Comparison of ENCODE assay signal across 8 cellular contexts in genomic region chr3:139353920-139354556, GRCh38. TPM values are rescaled to one million over a fixed set of nuclear protein-coding genes. Genes with fewer than 3 reads are reported as not detected.
DNase-seq lines count a peak whose midpoint lies in the region; ATAC-seq, FAIRE-seq and TF ChIP-seq lines count a peak whose summit lies in the region.

No MANE protein-coding gene starts in this region.

- no peak overlapping the region for H3K4me3 ChIP-seq in IMR-90 (ENCODE audit: insufficient read depth, low read depth, low read length)

- H4K20me1 ChIP-seq in IMR-90 (ENCODE audit: insufficient read depth, low read length): no peaks in the 10 kb centered on the region

- H4K91ac ChIP-seq in IMR-90 (ENCODE audit: insufficient read depth, low read depth, low read length): no peak overlapping the region

- dilution Hi-C loops in IMR-90 (cut with HindIII; ENCODE audit: low sequenced_read_pairs, unreplicated experiment): no loop called here

- no peak overlapping the region for H2BK15ac ChIP-seq in IMR-90 (ENCODE audit: low read depth, low read length)

- TF ChIP-seq CTCF in IMR-90 (conservative IDR thresholded peaks at IDR 0.05; ENCODE audit: low read depth, low read length) (peak; percentile 84), foreskin keratinocyte (conservative IDR thresholded peaks at IDR 0.05) (peak; percentile 77)

- in situ Hi-C loops in IMR-90 (cut with MboI; ENCODE audit: low sequenced_read_pairs): no loop called here

- POLR2A ChIA-PET in IMR-90 (lab: Charles Lee; ENCODE audit: unreplicated experiment): interaction anchor here (0.5 kb wide), 1 partner anchor 10 kb away, joined by 3 read pairs; no protein-coding TSS in a partner anchor

- no peak overlapping the region for H2AFZ ChIP-seq in IMR-90 (replicated peaks; ENCODE audit: low read length, poor library complexity)

- H2BK20ac ChIP-seq in IMR-90 (ENCODE audit: low read depth, low read length): no peak overlapping the region

- CTCF ChIA-PET in IMR-90 (lab: Yijun Ruan, JAX): interaction anchor here (0.9 to 1.5 kb wide), 7 partner anchors 8 to 401 kb away, joined by 3 to 6 read pairs (median 6); no protein-coding TSS in a partner anchor

- no peak overlapping the region for H3K56ac ChIP-seq in IMR-90 (ENCODE audit: extremely low read depth, insufficient read depth, low read length)

- peaks cover 0 to 10% of the 10 kb centered on the region in 2 experiments; a peak in 1 of 4 replicates for H3K79me1 ChIP-seq in IMR-90 (ENCODE audit: low read depth in 1 of 2, low read length in 2 of 2)

- no peak overlapping the region for H2BK120ac ChIP-seq in IMR-90 (ENCODE audit: low read depth, low read length)

- peak; percentile 96 for FAIRE-seq in G401.6 (lab: Jason Lieb, UNC)

- H2BK5ac ChIP-seq in IMR-90 (ENCODE audit: low read depth, low read length, poor library complexity, severe bottlenecking): no peak overlapping the region

- H3K18ac ChIP-seq in IMR-90 (ENCODE audit: low read depth, low read length): no peak overlapping the region

- H3K9ac ChIP-seq in IMR-90 (ENCODE audit: low read depth, low read length): no peak overlapping the region

- TF ChIP-seq POLR2A in IMR-90 (IDR thresholded peaks at IDR 0.05; ENCODE audit: low read depth, low read length): no peak

- TF ChIP-seq RAD21 in IMR-90 (IDR thresholded peaks at IDR 0.05; ENCODE audit: low read length): peak; percentile 37

- peak; percentile 71 for DNase-seq in IMR-90
- DNase-seq in foreskin keratinocyte: peak; percentile 22 to 57
- DNase-seq in sciatic nerve (ENCODE audit: low spot score): no peak
- no peak for DNase-seq in stimulated activated CD4-positive, alpha-beta T cell treated with anti-CD3 and anti-CD28 coated beads, Interleukin-12 subunit alpha, Interleukin-12 subunit beta, amount 100 ng/mL, for 4 hours

- H3K27ac ChIP-seq in IMR-90 (ENCODE audit: insufficient read depth, low read length) (no peak overlapping the region), foreskin keratinocyte (no peak overlapping the region)

- no peak overlapping the region for H4K8ac ChIP-seq in IMR-90 (ENCODE audit: low read depth in 2 of 2, low read length in 2 of 2)

- no TSS peak for BruUV-seq in IMR-90 (replicated peaks; lab: Mats Ljungman, UMichigan)

- ATAC-seq in IMR-90 (ENCODE audit: low read depth) (peak; percentile 91), SK-N-SH treated with all-trans-retinoic acid at 6 μM for 48 hours (peak; percentile 99), foreskin keratinocyte (peak; percentile 98), sciatic nerve (peak; percentile 48), HG03565 (IDR thresholded peaks at IDR 0.05; ENCODE audit: unreplicated experiment) (no peak), GM21619 (IDR thresholded peaks at IDR 0.05; ENCODE audit: unreplicated experiment) (no peak)

- no peak overlapping the region for H3K4ac ChIP-seq in IMR-90 (ENCODE audit: low read depth, low read length)

- H2AK5ac ChIP-seq in IMR-90 (ENCODE audit: low read depth, low read length): no peak overlapping the region

- no peaks in the 10 kb centered on the region for H3K9me3 ChIP-seq in IMR-90 (ENCODE audit: control insufficient read depth, insufficient read depth, low read length)

- H3K9me1 ChIP-seq in IMR-90 (ENCODE audit: insufficient read depth, low read length): no peaks in the 10 kb centered on the region

- H3K4me1 ChIP-seq in IMR-90 (ENCODE audit: control insufficient read depth, insufficient read depth, low read length) (no peaks in the 10 kb centered on the region), foreskin keratinocyte (no peaks in the 10 kb centered on the region)

- peaks cover 42% of the 10 kb centered on the region for H3K36me3 ChIP-seq in IMR-90 (ENCODE audit: control insufficient read depth, insufficient read depth, low read length)

- H3K27me3 ChIP-seq in IMR-90 (ENCODE audit: control insufficient read depth, insufficient read depth, low read length) (no peaks in the 10 kb centered on the region), foreskin keratinocyte (no peaks in the 10 kb centered on the region)

- intact Hi-C loops in IMR-90 (cut with micrococcal nuclease) (loop anchor here (5.0 kb wide), 1 partner anchor 33 kb away; the partner anchor contains the start of gene COPB2), sciatic nerve (cut with DNase I) (no loop called here)

- no peak overlapping the region for H3K4me2 ChIP-seq in IMR-90 (ENCODE audit: low read depth, low read length)

- H2AK9ac ChIP-seq in IMR-90 (replicated peaks; ENCODE audit: low read depth, low read length, poor library complexity): no peak overlapping the region

- H4K5ac ChIP-seq in IMR-90 (ENCODE audit: low read depth, low read length): no peak overlapping the region

- H3K14ac ChIP-seq in IMR-90 (replicated peaks; ENCODE audit: low read depth, low read length): no peak overlapping the region

- no peak overlapping the region for H3K23ac ChIP-seq in IMR-90 (ENCODE audit: low read depth, low read length)

- no CpG with 5 or more reads among the region's 3 CpGs for WGBS in IMR-90 (ENCODE audit: extremely low coverage in 2 of 2, insufficient read length in 1 of 2), 2 experiments

TF ChIP-seq in IMR-90, 13 proteins besides CTCF, POLR2A, EP300 and RAD21:
- TF ChIP-seq ELK1 (IDR thresholded peaks at IDR 0.05; ENCODE audit: borderline replicate concordance, low read depth, low read length) (no peak), MXI1 (IDR thresholded peaks at IDR 0.05; ENCODE audit: borderline replicate concordance, low read depth, low read length) (no peak), CHD1 (IDR thresholded peaks at IDR 0.05; ENCODE audit: low read depth, low read length) (no peak), RFX5 (IDR thresholded peaks at IDR 0.05; ENCODE audit: low read depth, low read length) (no peak), FOS (IDR thresholded peaks at IDR 0.05; ENCODE audit: low read depth, low read length) (no peak), SMC3 (IDR thresholded peaks at IDR 0.05; ENCODE audit: low read depth, low read length) (peak; percentile 23; the same call in 1 of the 2 replicates)

TF ChIP-seq in SK-N-SH treated with all-trans-retinoic acid at 6 μM for 48 hours, 23 proteins besides CTCF, POLR2A, EP300 and RAD21:
- TF ChIP-seq ZFP3 (CRISPR knock-in tag; IDR thresholded peaks at IDR 0.05): no peak
- TF ChIP-seq CSRNP3 (CRISPR knock-in tag; IDR thresholded peaks at IDR 0.05): no peak
- no peak for TF ChIP-seq ZFP30 (CRISPR knock-in tag; IDR thresholded peaks at IDR 0.05)
- TF ChIP-seq POU6F1 (CRISPR knock-in tag; IDR thresholded peaks at IDR 0.05; ENCODE audit: borderline replicate concordance, low read depth): no peak

RNA-seq across cellular contexts. Expression of gene MRPS22, which starts 10.2 kb away (rescaled TPM):
- total RNA-seq in IMR-90 (2012; rRNA removed): 72.4 and 94.4 TPM in 2 replicates
- polyA plus RNA-seq in IMR-90 (2012; rRNA removed): 51.3 and 54.5 TPM in 2 replicates
- 30.7 and 37.9 TPM in 2 replicates for polyA plus RNA-seq in IMR-90 (2012; cell fraction: cytosol; rRNA removed)
- polyA plus RNA-seq in IMR-90 (2012; cell fraction: nucleus; rRNA removed; ENCODE audit: low replicate concordance): 22.1 and 37.3 TPM in 2 replicates
- total RNA-seq in foreskin keratinocyte: 65.4 and 65.7 TPM in 2 replicates
- polyA plus RNA-seq in foreskin keratinocyte: 59.8 and 61.1 TPM in 2 replicates
- 27.6 TPM for total RNA-seq in sciatic nerve

RNA-seq across cellular contexts. Expression of gene COPB2, which starts 35.4 kb away (rescaled TPM):
- total RNA-seq in IMR-90 (2012; rRNA removed) (363 and 549 TPM in 2 replicates), foreskin keratinocyte (139 and 148 TPM in 2 replicates), sciatic nerve (96.6 TPM)
- polyA plus RNA-seq in IMR-90 (2012; rRNA removed) (140 and 179 TPM in 2 replicates), foreskin keratinocyte (62.7 and 63.9 TPM in 2 replicates)
- 39.4 and 54.6 TPM in 2 replicates for polyA plus RNA-seq in IMR-90 (2012; cell fraction: cytosol; rRNA removed)
- 33.3 and 219 TPM in 2 replicates for polyA plus RNA-seq in IMR-90 (2012; cell fraction: nucleus; rRNA removed; ENCODE audit: low replicate concordance)

Comparison
In these comparisons a context has a peak if more than half of its experiments do, and no peak if none do; other contexts are left out.
1. ATAC-seq: peak in IMR-90 (single experiment), SK-N-SH treated with all-trans-retinoic acid at 6 μM for 48 hours (single experiment), foreskin keratinocyte (single experiment) and sciatic nerve (single experiment); none in HG03565 (single experiment) and GM21619 (single experiment).
2. DNase-seq: peak in IMR-90 (single experiment) and foreskin keratinocyte (2 of 2); none in sciatic nerve (single experiment) and stimulated activated CD4-positive, alpha-beta T cell treated with anti-CD3 and anti-CD28 coated beads, Interleukin-12 subunit alpha, Interleukin-12 subunit beta, amount 100 ng/mL, for 4 hours (single experiment).